In the genomic region with DNA sequence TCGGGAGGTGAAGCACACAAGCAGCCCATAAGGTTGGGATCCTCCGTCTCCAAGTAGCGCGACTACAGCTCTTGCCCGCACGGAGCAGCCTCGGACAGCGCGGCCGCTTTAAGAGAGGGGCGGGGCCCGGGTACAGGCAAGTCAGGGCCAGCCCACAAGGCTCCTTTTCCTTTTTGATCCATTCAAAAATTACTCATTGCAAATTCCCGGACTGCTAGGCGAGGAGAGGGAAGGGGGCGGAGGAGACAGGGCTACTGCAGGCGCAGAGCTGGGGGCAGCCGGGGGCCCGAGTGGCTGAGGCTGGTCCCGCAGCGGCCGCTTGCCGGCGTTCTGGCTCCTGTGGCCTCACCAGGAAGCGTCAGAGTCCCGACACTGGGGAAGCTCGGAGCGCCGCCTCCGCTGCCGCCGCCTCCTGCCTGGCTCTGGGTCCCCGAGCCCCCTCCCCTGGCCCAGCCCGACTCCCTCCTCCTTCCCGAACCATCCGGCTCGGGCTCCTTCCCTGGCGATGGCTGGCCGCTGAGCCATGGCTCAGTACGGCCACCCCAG, we compare ENCODE assay signal across 8 cellular contexts. TPM values are rescaled to one million over a fixed set of nuclear protein-coding genes. Genes with fewer than 3 reads are reported as not detected.
DNase-seq lines count a peak whose midpoint lies in the region; ATAC-seq lines count a peak whose summit lies in the region.

A gene with protein sequence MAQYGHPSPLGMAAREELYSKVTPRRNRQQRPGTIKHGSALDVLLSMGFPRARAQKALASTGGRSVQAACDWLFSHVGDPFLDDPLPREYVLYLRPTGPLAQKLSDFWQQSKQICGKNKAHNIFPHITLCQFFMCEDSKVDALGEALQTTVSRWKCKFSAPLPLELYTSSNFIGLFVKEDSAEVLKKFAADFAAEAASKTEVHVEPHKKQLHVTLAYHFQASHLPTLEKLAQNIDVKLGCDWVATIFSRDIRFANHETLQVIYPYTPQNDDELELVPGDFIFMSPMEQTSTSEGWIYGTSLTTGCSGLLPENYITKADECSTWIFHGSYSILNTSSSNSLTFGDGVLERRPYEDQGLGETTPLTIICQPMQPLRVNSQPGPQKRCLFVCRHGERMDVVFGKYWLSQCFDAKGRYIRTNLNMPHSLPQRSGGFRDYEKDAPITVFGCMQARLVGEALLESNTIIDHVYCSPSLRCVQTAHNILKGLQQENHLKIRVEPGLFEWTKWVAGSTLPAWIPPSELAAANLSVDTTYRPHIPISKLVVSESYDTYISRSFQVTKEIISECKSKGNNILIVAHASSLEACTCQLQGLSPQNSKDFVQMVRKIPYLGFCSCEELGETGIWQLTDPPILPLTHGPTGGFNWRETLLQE (plus strand): TSS at position 196 of the 546 bp plus-strand sequence. CDS start 328 bp downstream, at position 524.

- DNase-seq in NCI-H524 (lab: John Stamatoyannopoulos, UW) (peak; percentile 31 to 71), NCI-H524 treated with DMSO at 0.1 percent for 48 hours (lab: John Stamatoyannopoulos, UW) (no peak), NCI-H345 (lab: John Stamatoyannopoulos, UW) (peak; percentile 84), dermis blood vessel endothelial cell (peak; percentile 91), left kidney (ENCODE audit: low read depth, low spot score) (peak; percentile 93)
- DNase-seq in activated CD4-positive, alpha-beta T cell treated with anti-CD3 and anti-CD28 coated beads, Interleukin-2, amount 50 U/mL, for 24 hours (ENCODE audit: low read depth in 1 of 2, low spot score in 1 of 2), result peak; percentile 43 to 49
- peak; percentile 65 for DNase-seq in stimulated activated CD4-positive, alpha-beta T cell treated with anti-CD3 and anti-CD28 coated beads, Interleukin-1b, Interleukin-23, amount 100 ng/mL, for 48 hours

- peak; percentile 85 for ATAC-seq in HG02973 (IDR thresholded peaks at IDR 0.05; ENCODE audit: unreplicated experiment)

RNA-seq across cellular contexts. Expression of the gene that starts here (rescaled TPM):
- total RNA-seq in dermis blood vessel endothelial cell, result 2.6 and 8.9 TPM in 2 replicates
